Comparison of ENCODE assay signal across 11 cellular contexts in genomic region chr9:8365029-8365428, GRCh38.
DNase-seq lines count a peak whose midpoint lies in the region; ATAC-seq and TF ChIP-seq lines count a peak whose summit lies in the region.
"Had no signal": no experiment of that assay in that cellular context is flagged by ENCODE, and none has a peak within 500 bp of the region (broad histone marks: within the 10 kb centered on the region; RNA-seq: fewer than 3 reads in every experiment).

No MANE protein-coding gene starts in this region.

- H3K27ac Mint-ChIP-seq in progenitor cell of endocrine pancreas: no peak overlapping the region
- H3K27ac Mint-ChIP-seq: activated naive CD4-positive, alpha-beta T cell treated with anti-CD3 and anti-CD28 coated beads, Interleukin-2, amount 50 U/mL, for 24 hours had no signal

- DNase-seq in cardiac fibroblast (ENCODE audit: low read depth in 2 of 2) (peak; percentile 67 to 86), pulmonary artery endothelial cell (ENCODE audit: low read depth, low spot score) (peak; percentile 24), progenitor cell of endocrine pancreas (ENCODE audit: low spot score, unreplicated experiment) (no peak), SHP77 (lab: John Stamatoyannopoulos, UW) (no peak), NCI-H526 (lab: John Stamatoyannopoulos, UW) (no peak)
- no peak for DNase-seq in stimulated activated CD4-positive, alpha-beta T cell treated with anti-CD3 and anti-CD28 coated beads, Interleukin-12 subunit alpha, Interleukin-12 subunit beta, amount 100 ng/mL, for 4 hours
- DNase-seq: NCI-H524 treated with DMSO at 0.1 percent for 48 hours had no signal

- peak; percentile 77 for ATAC-seq in GM18907 (IDR thresholded peaks at IDR 0.05; ENCODE audit: unreplicated experiment)
- peak; percentile 58 for ATAC-seq in HG03460 (IDR thresholded peaks at IDR 0.05; ENCODE audit: unreplicated experiment)

- no peak overlapping the region for H3K4me3 Mint-ChIP-seq in progenitor cell of endocrine pancreas (ENCODE audit: low read depth)
- H3K4me3 Mint-ChIP-seq: activated naive CD4-positive, alpha-beta T cell treated with anti-CD3 and anti-CD28 coated beads, Interleukin-2, amount 50 U/mL, for 24 hours had no signal

- peaks cover 4% of the 10 kb centered on the region for H3K36me3 Mint-ChIP-seq in progenitor cell of endocrine pancreas (ENCODE audit: insufficient read depth)
- H3K36me3 Mint-ChIP-seq: activated naive CD4-positive, alpha-beta T cell treated with anti-CD3 and anti-CD28 coated beads, Interleukin-2, amount 50 U/mL, for 24 hours had no signal

- peaks cover 21% of the 10 kb centered on the region for H3K4me1 Mint-ChIP-seq in progenitor cell of endocrine pancreas (ENCODE audit: low read depth)
- H3K4me1 Mint-ChIP-seq: activated naive CD4-positive, alpha-beta T cell treated with anti-CD3 and anti-CD28 coated beads, Interleukin-2, amount 50 U/mL, for 24 hours had no signal

- H3K9me3 Mint-ChIP-seq in progenitor cell of endocrine pancreas (ENCODE audit: low read depth): no peaks in the 10 kb centered on the region
- H3K9me3 Mint-ChIP-seq: activated naive CD4-positive, alpha-beta T cell treated with anti-CD3 and anti-CD28 coated beads, Interleukin-2, amount 50 U/mL, for 24 hours had no signal

- TF ChIP-seq CTCF in cardiac fibroblast (IDR thresholded peaks at IDR 0.05; ENCODE audit: low read depth, low read length): no peak
- TF ChIP-seq CTCF in progenitor cell of endocrine pancreas (IDR thresholded peaks at IDR 0.05; ENCODE audit: unreplicated experiment): no peak

- H3K4me3 ChIP-seq in cardiac fibroblast (replicated peaks in 1 of 2; ENCODE audit: low read depth in 2 of 2, low read length in 2 of 2): no peak overlapping the region
- H3K4me3 ChIP-seq: esophagus muscularis mucosa had no signal

- no peaks in the 10 kb centered on the region for H3K27me3 Mint-ChIP-seq in progenitor cell of endocrine pancreas

Comparison
In these comparisons a context has a peak if more than half of its experiments do, and no peak if none do; other contexts are left out.
1. DNase-seq: peak in cardiac fibroblast (2 of 2) and pulmonary artery endothelial cell (single experiment); none in stimulated activated CD4-positive, alpha-beta T cell treated with anti-CD3 and anti-CD28 coated beads, Interleukin-12 subunit alpha, Interleukin-12 subunit beta, amount 100 ng/mL, for 4 hours (single experiment), progenitor cell of endocrine pancreas (single experiment), SHP77 (0 of 2) and NCI-H526 (0 of 2).